Comparison of ENCODE assay signal across 8 cellular contexts in the genomic region with DNA sequence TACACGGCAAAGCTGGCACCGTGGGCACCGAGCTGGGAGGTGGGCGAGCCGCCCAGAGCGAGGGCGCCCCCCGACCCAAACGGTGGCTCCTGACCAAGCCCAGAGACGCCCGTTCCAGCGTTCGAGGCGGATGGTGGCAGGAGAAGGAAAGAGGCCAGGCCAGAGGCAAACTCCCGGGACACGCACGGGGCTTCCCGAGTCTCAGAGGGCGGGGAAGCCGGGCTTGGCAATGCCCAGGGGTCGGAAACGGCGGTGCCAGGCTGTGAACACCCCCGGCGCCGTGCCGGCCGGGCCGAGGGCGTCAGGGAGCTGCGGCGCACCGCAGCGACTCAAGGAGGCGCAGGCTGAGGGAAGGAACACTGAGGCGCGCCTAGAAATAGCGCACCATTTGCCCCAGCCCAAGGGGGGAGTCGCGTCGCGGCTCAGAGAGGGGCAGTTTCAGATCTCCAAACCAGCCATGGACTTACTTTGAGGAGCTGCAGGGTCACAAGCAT. TPM values are rescaled to one million over a fixed set of nuclear protein-coding genes. Genes with fewer than 3 reads are reported as not detected.
DNase-seq lines count a peak whose midpoint lies in the region; ATAC-seq and TF ChIP-seq lines count a peak whose summit lies in the region.

No MANE protein-coding gene starts in this region.

- H3K4me3 ChIP-seq in adrenal gland: peak overlapping the region; percentile 47 to 74 (median 61)

- H3K4me3 Mint-ChIP-seq in IgD-negative memory B cell: peak overlapping the region; percentile 76 to 95 (median 88)
- peak overlapping the region; percentile 85 to 93 (median 90) for H3K4me3 Mint-ChIP-seq in immature natural killer cell
- H3K4me3 Mint-ChIP-seq in stimulated activated naive CD8-positive, alpha-beta T cell treated with anti-CD3 and anti-CD28 coated beads, Interleukin-15, Interleukin-2, amounts not matched to agents 100 ng/mL and 50 ng/mL, for 24 hours: peak overlapping the region; percentile 85

- no peak for TF ChIP-seq POLR2A in adrenal gland (IDR thresholded peaks at IDR 0.05)

- H3K9me3 ChIP-seq in adrenal gland (replicated peaks in 1 of 3): no peaks in the 10 kb centered on the region

- TF ChIP-seq CTCF in GM12872 (IDR thresholded peaks at IDR 0.05; ENCODE audit: insufficient read depth, low read depth, low read length) (peak; percentile 31; the same call in 2 of the 3 replicates), adrenal gland (IDR thresholded peaks at IDR 0.05) (peak in 3 of 6 experiments; percentile 18 to 35 (median 26))

- WGBS in adrenal gland, 4 donors: 0% methylated on average over 7 to 42 of the region's 42 CpGs

- DNase-seq in adrenal gland (peak in 6 of 7 donors; percentile 45 to 63 (median 52)), immature natural killer cell (no peak), NCI-H1694 treated with DMSO at 0.1 percent for 48 hours (lab: John Stamatoyannopoulos, UW) (no peak)
- DNase-seq in activated effector memory CD4-positive, alpha-beta T cell treated with anti-CD3 and anti-CD28 coated beads, Interleukin-2, amount 50 U/mL, for 16 hours: no peak

- no peaks in the 10 kb centered on the region for H3K36me3 ChIP-seq in adrenal gland (replicated peaks in 1 of 2)

- intact Hi-C loops in adrenal gland (cut with DNase I): loop anchor here (10.0 kb wide), 1 partner anchor 220 kb away; no protein-coding TSS in a partner anchor

- no peaks in the 10 kb centered on the region for H3K27me3 ChIP-seq in adrenal gland

- peaks cover 26 to 57% of the 10 kb centered on the region in 2 donors for H3K4me1 ChIP-seq in adrenal gland (replicated peaks in 1 of 2)

- peaks cover 61% of the 10 kb centered on the region for H3K27me3 Mint-ChIP-seq in IgD-negative memory B cell
- H3K27me3 Mint-ChIP-seq in immature natural killer cell (ENCODE audit: low read depth in 3 of 3): peaks cover 11 to 22% (median 20%) of the 10 kb centered on the region in 3 donors
- H3K27me3 Mint-ChIP-seq in stimulated activated naive CD8-positive, alpha-beta T cell treated with anti-CD3 and anti-CD28 coated beads, Interleukin-15, Interleukin-2, amounts not matched to agents 100 ng/mL and 50 ng/mL, for 24 hours: peaks cover 60% of the 10 kb centered on the region

- ATAC-seq in GM21526 (IDR thresholded peaks at IDR 0.05; ENCODE audit: low FRiP score, unreplicated experiment): peak; percentile 69

- H3K36me3 Mint-ChIP-seq in IgD-negative memory B cell (no peaks in the 10 kb centered on the region), immature natural killer cell (no peaks in the 10 kb centered on the region)
- H3K36me3 Mint-ChIP-seq in stimulated activated naive CD8-positive, alpha-beta T cell treated with anti-CD3 and anti-CD28 coated beads, Interleukin-15, Interleukin-2, amounts not matched to agents 100 ng/mL and 50 ng/mL, for 24 hours (ENCODE audit: low read depth): no peaks in the 10 kb centered on the region

- H3K27ac ChIP-seq in adrenal gland: peak overlapping the region; percentile 8 to 96 (median 91)

- H3K9me3 Mint-ChIP-seq in IgD-negative memory B cell (no peaks in the 10 kb centered on the region), immature natural killer cell (no peaks in the 10 kb centered on the region)
- no peaks in the 10 kb centered on the region for H3K9me3 Mint-ChIP-seq in stimulated activated naive CD8-positive, alpha-beta T cell treated with anti-CD3 and anti-CD28 coated beads, Interleukin-15, Interleukin-2, amounts not matched to agents 100 ng/mL and 50 ng/mL, for 24 hours

- H3K27ac Mint-ChIP-seq in IgD-negative memory B cell (peak overlapping the region in 1 of 3 donors; percentile 84), immature natural killer cell (peak overlapping the region in 2 of 6 donors; percentile 71 to 76)
- peak overlapping the region; percentile 86 for H3K27ac Mint-ChIP-seq in stimulated activated naive CD8-positive, alpha-beta T cell treated with anti-CD3 and anti-CD28 coated beads, Interleukin-15, Interleukin-2, amounts not matched to agents 100 ng/mL and 50 ng/mL, for 24 hours

- H3K4me1 Mint-ChIP-seq in IgD-negative memory B cell: peaks cover 8 to 11% (median 9%) of the 10 kb centered on the region in 3 donors
- peaks cover 30% of the 10 kb centered on the region in 2 donors for H3K4me1 Mint-ChIP-seq in immature natural killer cell
- H3K4me1 Mint-ChIP-seq in stimulated activated naive CD8-positive, alpha-beta T cell treated with anti-CD3 and anti-CD28 coated beads, Interleukin-15, Interleukin-2, amounts not matched to agents 100 ng/mL and 50 ng/mL, for 24 hours (ENCODE audit: low read depth): peaks cover 49% of the 10 kb centered on the region

RNA-seq across cellular contexts. Expression of gene SPRY4, which starts 0.4 kb away (rescaled TPM):
- polyA plus RNA-seq in IgD-negative memory B cell (not detected), adrenal gland (10 to 100 TPM; 17.8 to 23.8 (median 18.4) TPM), immature natural killer cell (not detected)
- 10 to 100 TPM; 23.8 to 66.1 (median 37.8) TPM for total RNA-seq in adrenal gland

Comparison
In these comparisons a context has a peak if more than half of its experiments do, and no peak if none do; other contexts are left out.
1. DNase-seq: peak in adrenal gland (6 of 7); none in immature natural killer cell (0 of 3), NCI-H1694 treated with DMSO at 0.1 percent for 48 hours (single experiment) and activated effector memory CD4-positive, alpha-beta T cell treated with anti-CD3 and anti-CD28 coated beads, Interleukin-2, amount 50 U/mL, for 16 hours (single experiment).
2. RNA of gene SPRY4, which starts 0.4 kb away (polyA plus RNA-seq): 17.8 to 23.8 TPM in adrenal gland; not detected in IgD-negative memory B cell (single experiment) and not detected in immature natural killer cell; every median in the first group is over 10 times any median in the second.
3. Peak in every context shown above with its lines, with median percentiles within 50 percentile points of each other: H3K4me3 Mint-ChIP-seq.